Comparison of ENCODE assay signal across 1 cellular context in the genomic region with DNA sequence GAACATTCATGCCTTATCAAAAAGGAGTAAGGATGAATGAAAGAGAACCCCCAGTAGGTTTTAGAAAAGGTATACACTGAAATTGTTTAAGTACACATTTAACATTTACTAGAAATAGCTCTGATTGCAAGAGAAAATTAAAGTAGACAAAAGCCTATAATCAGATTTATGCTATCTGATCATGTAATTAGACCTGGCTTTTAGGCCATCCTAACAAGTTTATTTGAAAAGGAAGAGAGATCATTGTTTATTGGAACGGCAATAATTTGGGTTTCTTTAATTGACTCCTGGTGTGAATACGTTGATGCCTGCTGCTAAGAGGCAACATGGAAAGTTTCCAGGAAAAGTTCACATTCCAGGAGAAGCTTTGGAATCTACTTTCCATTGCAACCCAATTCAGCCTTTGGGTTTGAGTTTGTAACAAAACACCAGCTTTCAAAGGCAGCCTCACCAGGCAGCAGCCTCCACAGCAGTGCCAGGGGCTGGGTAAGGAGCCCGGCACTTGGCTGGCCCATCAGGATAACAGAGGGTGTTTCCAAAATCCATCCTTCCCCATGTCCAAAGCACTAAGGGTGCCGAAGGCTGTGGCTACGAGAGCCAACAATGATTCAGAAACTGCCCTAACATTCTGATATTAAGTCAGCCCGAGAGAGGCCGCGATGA.
A peak's percentile ranks its signal among the peaks of the same experiment; 100 is the strongest.
TF ChIP-seq lines count a peak whose summit lies in the region.

No MANE protein-coding gene starts in this region.

TF ChIP-seq in HEK293, 187 proteins besides CTCF, POLR2A, EP300 and RAD21 (continued from another document):
- peak; percentile 38; the same call in 1 of the 2 replicates for TF ChIP-seq ZIC2 (tag by site-specific recombination; IDR thresholded peaks at IDR 0.05)
- no peak for TF ChIP-seq ZNF112 (tag by site-specific recombination; IDR thresholded peaks at IDR 0.05)
- TF ChIP-seq FEZF1 (tag by site-specific recombination; IDR thresholded peaks at IDR 0.05) = peak; percentile 25; the same call in 1 of the 2 replicates
- TF ChIP-seq ZBTB20 (tag by site-specific recombination; IDR thresholded peaks at IDR 0.05) = no peak
- TF ChIP-seq, protein P1, sequence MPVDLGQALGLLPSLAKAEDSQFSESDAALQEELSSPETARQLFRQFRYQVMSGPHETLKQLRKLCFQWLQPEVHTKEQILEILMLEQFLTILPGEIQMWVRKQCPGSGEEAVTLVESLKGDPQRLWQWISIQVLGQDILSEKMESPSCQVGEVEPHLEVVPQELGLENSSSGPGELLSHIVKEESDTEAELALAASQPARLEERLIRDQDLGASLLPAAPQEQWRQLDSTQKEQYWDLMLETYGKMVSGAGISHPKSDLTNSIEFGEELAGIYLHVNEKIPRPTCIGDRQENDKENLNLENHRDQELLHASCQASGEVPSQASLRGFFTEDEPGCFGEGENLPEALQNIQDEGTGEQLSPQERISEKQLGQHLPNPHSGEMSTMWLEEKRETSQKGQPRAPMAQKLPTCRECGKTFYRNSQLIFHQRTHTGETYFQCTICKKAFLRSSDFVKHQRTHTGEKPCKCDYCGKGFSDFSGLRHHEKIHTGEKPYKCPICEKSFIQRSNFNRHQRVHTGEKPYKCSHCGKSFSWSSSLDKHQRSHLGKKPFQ (tag by site-specific recombination; IDR thresholded peaks at IDR 0.05) = peak; percentile 88
- TF ChIP-seq ZNF391 (tag by site-specific recombination; IDR thresholded peaks at IDR 0.05; ENCODE audit: borderline replicate concordance, low read depth) = no peak
- TF ChIP-seq ZNF155 (tag by site-specific recombination; IDR thresholded peaks at IDR 0.05) = no peak
TF ChIP-seq in HEK293: peak in this region for 8.
